10 cellular contexts compared by ENCODE assay signal in genomic region chr18:76519156-76519549, GRCh38. TPM values are rescaled to one million over a fixed set of nuclear protein-coding genes. Genes with fewer than 3 reads are reported as not detected.
DNase-seq lines count a peak whose midpoint lies in the region; ATAC-seq and TF ChIP-seq lines count a peak whose summit lies in the region.
"Had no signal": no experiment of that assay in that cellular context is flagged by ENCODE, and none has a peak within 500 bp of the region (broad histone marks: within the 10 kb centered on the region; RNA-seq: fewer than 3 reads in every experiment).

No MANE protein-coding gene starts in this region.

- H3K27ac ChIP-seq in duodenal mucosa (ENCODE audit: low read depth, low read length) (peak overlapping the region; percentile 61), urinary bladder (ENCODE audit: low read depth) (peak overlapping the region; percentile 53), left lung (peak overlapping the region in 1 of 2 donors; percentile 49)

- H3K36me3 Mint-ChIP-seq in activated T-cell treated with anti-CD3 and anti-CD28 coated beads, Interleukin-2, amount 50 U/mL, for 72 hours (ENCODE audit: insufficient read depth in 2 of 2), result no peaks in the 10 kb centered on the region
- no peaks in the 10 kb centered on the region for H3K36me3 Mint-ChIP-seq in mesothelial cell of epicardium

- peaks cover 0 to 4% of the 10 kb centered on the region in 2 donors for H3K4me1 ChIP-seq in duodenal mucosa (ENCODE audit: control insufficient read depth in 1 of 2, insufficient read depth in 2 of 2, low read length in 2 of 2)
- peaks cover 2% of the 10 kb centered on the region for H3K4me1 ChIP-seq in urinary bladder (ENCODE audit: insufficient read depth)
- peaks cover 0 to 4% of the 10 kb centered on the region in 2 donors for H3K4me1 ChIP-seq in left lung

- no peaks in the 10 kb centered on the region for H3K27me3 ChIP-seq in duodenal mucosa (ENCODE audit: control insufficient read depth in 1 of 2, insufficient read depth in 2 of 2, low read length in 2 of 2)
- peaks cover 0 to 22% of the 10 kb centered on the region in 2 donors for H3K27me3 ChIP-seq in left lung

- peaks cover 10% of the 10 kb centered on the region for H3K4me1 Mint-ChIP-seq in activated T-cell treated with anti-CD3 and anti-CD28 coated beads, Interleukin-2, amount 50 U/mL, for 72 hours (ENCODE audit: low read depth)
- peaks cover 20% of the 10 kb centered on the region for H3K4me1 Mint-ChIP-seq in mesothelial cell of epicardium

- DNase-seq in activated T-cell treated with anti-CD3 and anti-CD28 coated beads, Interleukin-2, amount 50 U/mL, for 72 hours, result no peak
- DNase-seq in activated T-cell treated with anti-CD3 and anti-CD28 coated beads for 4 hours (no peak), mesothelial cell of epicardium (ENCODE audit: low spot score in 2 of 2, unreplicated experiment in 2 of 2) (no peak), left lung (no peak), T-helper 1 cell (no peak), KG1 (lab: John Stamatoyannopoulos, UW) (no peak)
- DNase-seq: activated CD8-positive, alpha-beta memory T cell treated with anti-CD3 and anti-CD28 coated beads, Interleukin-2, amount 50 U/mL, for 48 hours; stimulated activated CD4-positive, alpha-beta T cell treated with anti-CD3 and anti-CD28 coated beads, Interleukin-2, amount 100 ng/mL, for 48 hours had no signal

- peaks cover 42% of the 10 kb centered on the region for H3K27me3 Mint-ChIP-seq in activated T-cell treated with anti-CD3 and anti-CD28 coated beads, Interleukin-2, amount 50 U/mL, for 72 hours (ENCODE audit: low read depth)
- no peaks in the 10 kb centered on the region for H3K27me3 Mint-ChIP-seq in mesothelial cell of epicardium (ENCODE audit: low read depth)

- peak overlapping the region in 1 of 2 donors; percentile 16 for H3K9ac ChIP-seq in duodenal mucosa (ENCODE audit: low read depth in 1 of 2, low read length in 2 of 2)

- 39% methylated on average over 11 of the region's 11 CpGs for WGBS in urinary bladder

- peak overlapping the region; percentile 4 to 15 for H3K4me3 Mint-ChIP-seq in activated T-cell treated with anti-CD3 and anti-CD28 coated beads, Interleukin-2, amount 50 U/mL, for 72 hours
- H3K4me3 Mint-ChIP-seq in mesothelial cell of epicardium, result peak overlapping the region; percentile 75

- TF ChIP-seq CTCF in mesothelial cell of epicardium (IDR thresholded peaks at IDR 0.05; ENCODE audit: unreplicated experiment), result no peak
- no peak for TF ChIP-seq CTCF in left lung (IDR thresholded peaks at IDR 0.05)

- H3K4me3 ChIP-seq in duodenal mucosa (ENCODE audit: low read depth in 1 of 2, low read length in 2 of 2), result peak overlapping the region; percentile 2 to 7
- H3K4me3 ChIP-seq in urinary bladder (ENCODE audit: low read depth, low read length), result peak overlapping the region; percentile 7
- peak overlapping the region in 1 of 2 donors; percentile 34 for H3K4me3 ChIP-seq in left lung

- intact Hi-C loops in left lung (cut with DNase I), result no loop called here

- ATAC-seq in activated T-cell treated with anti-CD3 and anti-CD28 coated beads, Interleukin-2, amount 50 U/mL, for 72 hours (replicated peaks in 1 of 2), result no peak
- ATAC-seq in left lung, result no peak

- H3K9me3 Mint-ChIP-seq in activated T-cell treated with anti-CD3 and anti-CD28 coated beads, Interleukin-2, amount 50 U/mL, for 72 hours, result no peaks in the 10 kb centered on the region
- H3K9me3 Mint-ChIP-seq in mesothelial cell of epicardium, result no peaks in the 10 kb centered on the region

- H3K9me3 ChIP-seq in duodenal mucosa (ENCODE audit: control insufficient read depth in 1 of 2, low read length in 2 of 2) (no peaks in the 10 kb centered on the region), left lung (no peaks in the 10 kb centered on the region)

- H3K27ac Mint-ChIP-seq in activated T-cell treated with anti-CD3 and anti-CD28 coated beads, Interleukin-2, amount 50 U/mL, for 72 hours, result no peak overlapping the region
- H3K27ac Mint-ChIP-seq in mesothelial cell of epicardium, result peak overlapping the region; percentile 95

- H3K36me3 ChIP-seq in duodenal mucosa (ENCODE audit: control insufficient read depth in 1 of 2, insufficient read depth in 2 of 2, low read length in 2 of 2) (no peaks in the 10 kb centered on the region), urinary bladder (ENCODE audit: insufficient read depth) (no peaks in the 10 kb centered on the region), left lung (no peaks in the 10 kb centered on the region)

RNA-seq across cellular contexts. Expression of gene ZNF516, which starts 24.1 kb away (rescaled TPM):
- total RNA-seq in activated T-cell treated with anti-CD3 and anti-CD28 coated beads, Interleukin-2, amount 50 U/mL, for 72 hours, result 10 to 100 TPM; 13.2 to 13.9 TPM
- total RNA-seq in mesothelial cell of epicardium, result 84.4 to 92.1 TPM (median 90.9 TPM) in 3 replicates
- total RNA-seq in urinary bladder, result 30.5 TPM
- polyA plus RNA-seq in urinary bladder, result 16.1 TPM
- 10 to 100 TPM; 33.9 to 40.6 TPM for total RNA-seq in left lung
